26 cellular contexts compared by ENCODE assay signal in genomic region chr1:41338820-41339219, GRCh38.
"Had no signal": no experiment of that assay in that cellular context is flagged by ENCODE, and none has a peak within 500 bp of the region (broad histone marks: within the 10 kb centered on the region; RNA-seq: fewer than 3 reads in every experiment).

No MANE protein-coding gene starts in this region.

- FAIRE-seq: colon, TTC549 had no signal

- H3K4me2 ChIP-seq: SK-N-SH had no signal

- H3K27me3 ChIP-seq: Peyer's patch, SJSA1 had no signal

- H3K27ac ChIP-seq: Peyer's patch, SJSA1 had no signal

- H3K9me3 ChIP-seq: SK-N-SH had no signal

- H3K4me1 ChIP-seq: Peyer's patch had no signal

- DNase-seq: activated CD4-positive, alpha-beta memory T cell treated with anti-CD3 and anti-CD28 coated beads for 36 hours; activated CD4-positive, alpha-beta T cell treated with anti-CD3 and anti-CD28 coated beads for 4 hours; activated CD4-positive, alpha-beta T cell treated with anti-CD3 and anti-CD28 coated beads, Interleukin-2, amount 50 U/mL, for 1 hour; activated CD4-positive, CD25-positive, alpha-beta regulatory T cell treated with anti-CD3 and anti-CD28 coated beads, Interleukin-2, amount 50 U/mL, for 72 hours; activated CD8-positive, alpha-beta memory T cell treated with anti-CD3 and anti-CD28 coated beads, Interleukin-2, amount 50 U/mL, for 4 hours; activated effector memory CD4-positive, alpha-beta T cell treated with Interleukin-2 at 50 U/mL for 16 hours; activated naive CD4-positive, alpha-beta T cell treated with anti-CD3 and anti-CD28 coated beads, Interleukin-2, amount 10 ng/mL, durations not matched to agents 7 days and 5 days; activated naive CD8-positive, alpha-beta T cell treated with anti-CD3 and anti-CD28 coated beads, Interleukin-2, amount 50 U/mL, for 24 hours; activated T-cell treated with anti-CD3 and anti-CD28 coated beads for 4 hours; activated T-cell treated with anti-CD3 and anti-CD28 coated beads, Interleukin-2, amount 50 U/mL, for 48 hours; anterior cingulate cortex; central memory CD4-positive, alpha-beta T cell; NCI-H1092 treated with DMSO at 0.1 percent for 48 hours; NCI-H1417; NCI-H146; NCI-H187; NCI-H345; NCI-H524 treated with DMSO at 0.1 percent for 48 hours; PC-3; Peyer's patch; RPMI8226; SHP77 treated with DMSO at 0.1 percent for 48 hours; SK-N-SH had no signal

- H3K36me3 ChIP-seq: Peyer's patch, SJSA1 had no signal

- H3K4me3 ChIP-seq: Peyer's patch, SJSA1 had no signal

- ATAC-seq: activated naive CD8-positive, alpha-beta T cell treated with anti-CD3 and anti-CD28 coated beads, Interleukin-2, amount 50 U/mL, for 24 hours; PC-3 had no signal

- H3K9ac ChIP-seq: SK-N-SH had no signal
